Comparison of ENCODE assay signal across 18 cellular contexts in genomic region chr4:186809070-186809469, GRCh38.
"Had no signal": no experiment of that assay in that cellular context is flagged by ENCODE, and none has a peak within 500 bp of the region (broad histone marks: within the 10 kb centered on the region; RNA-seq: fewer than 3 reads in every experiment).

No MANE protein-coding gene starts in this region.

- ATAC-seq: heart left ventricle, psoas muscle had no signal

- H3K4me3 ChIP-seq: coronary artery, heart left ventricle, psoas muscle, right lobe of liver, stomach, thoracic aorta, transverse colon had no signal

- H3K4me3 Mint-ChIP-seq: endodermal cell, nephron had no signal

- H3K4me1 ChIP-seq: heart left ventricle, psoas muscle, stomach had no signal

- DNase-seq: effector CD4-positive, alpha-beta T cell; endodermal cell; hippocampal formation; midbrain; psoas muscle; retina; stimulated activated CD4-positive, alpha-beta T cell treated with anti-CD3 and anti-CD28 coated beads, Interleukin-12 subunit alpha, Interleukin-12 subunit beta, amount 100 ng/mL, for 4 hours; stimulated activated naive CD4-positive, alpha-beta T cell; stomach; substantia nigra; transverse colon had no signal

- H3K36me3 ChIP-seq: heart left ventricle, right lobe of liver, stomach, thoracic aorta, transverse colon had no signal

- FAIRE-seq: endothelial cell of umbilical vein, frontal cortex had no signal

- H3K27ac Mint-ChIP-seq: endodermal cell had no signal

- H3K27me3 ChIP-seq: heart left ventricle, right lobe of liver, stomach, transverse colon had no signal

- H3K9me3 ChIP-seq: heart left ventricle, psoas muscle, right lobe of liver, thoracic aorta, transverse colon had no signal

- H3K27ac ChIP-seq: coronary artery, heart left ventricle, psoas muscle, right lobe of liver, stomach, thoracic aorta, transverse colon had no signal
